10 cellular contexts compared by ENCODE assay signal in the genomic region with DNA sequence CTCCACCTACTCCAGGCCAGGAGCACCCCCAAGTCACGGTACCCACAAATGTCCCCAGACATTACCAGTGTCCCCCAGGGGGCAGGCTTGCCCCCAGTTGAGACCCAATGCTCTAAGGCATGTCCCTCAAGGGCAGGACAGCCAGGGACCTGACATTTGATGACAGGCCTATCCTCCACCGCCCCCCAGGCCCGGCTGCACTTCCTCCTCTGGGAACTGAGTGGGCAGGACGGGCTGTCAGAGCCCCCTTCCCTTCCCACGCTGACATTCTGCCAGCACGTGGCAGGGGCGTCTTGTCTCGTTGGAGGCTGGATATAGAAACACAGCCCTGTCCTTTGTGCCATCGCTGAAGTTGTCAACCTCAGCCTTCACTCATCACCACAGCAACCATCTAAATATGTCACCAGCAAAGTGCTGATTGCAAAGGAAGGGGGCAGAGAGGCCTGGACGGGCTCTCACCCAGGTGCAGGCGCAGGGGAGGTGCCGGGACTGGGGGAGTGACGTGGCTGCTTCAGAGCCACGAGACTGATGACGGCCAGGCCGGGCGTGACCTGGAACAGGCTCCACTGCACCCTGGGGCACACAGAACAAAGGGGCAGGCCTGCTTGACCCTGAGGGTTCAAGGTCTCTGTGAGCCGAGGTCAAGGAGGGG. TPM values are rescaled to one million over a fixed set of nuclear protein-coding genes. Genes with fewer than 3 reads are reported as not detected.
DNase-seq lines count a peak whose midpoint lies in the region; ATAC-seq and TF ChIP-seq lines count a peak whose summit lies in the region.
"Had no signal": no experiment of that assay in that cellular context is flagged by ENCODE, and none has a peak within 500 bp of the region (broad histone marks: within the 10 kb centered on the region; RNA-seq: fewer than 3 reads in every experiment).

No MANE protein-coding gene starts in this region.

- no peaks in the 10 kb centered on the region for H3K36me3 Mint-ChIP-seq in CD8-positive, alpha-beta T cell
- H3K36me3 Mint-ChIP-seq in type B pancreatic cell: no peaks in the 10 kb centered on the region

- H2AFZ ChIP-seq in OCI-LY7 (ENCODE audit: low read length): peak overlapping the region; percentile 56; the same call in 1 of the 2 replicates

- H3K4me3 ChIP-seq in CD8-positive, alpha-beta T cell (ENCODE audit: low read depth, low read length): no peak overlapping the region
- H3K4me3 ChIP-seq in OCI-LY7 (ENCODE audit: low read depth, low read length, poor library complexity, severe bottlenecking): no peak overlapping the region
- H3K4me3 ChIP-seq: thoracic aorta had no signal

- TF ChIP-seq CTCF in CD8-positive, alpha-beta T cell (IDR thresholded peaks at IDR 0.05): no peak
- TF ChIP-seq CTCF in OCI-LY7 (conservative IDR thresholded peaks at IDR 0.05; ENCODE audit: low read length): peak; percentile 72
- TF ChIP-seq CTCF in type B pancreatic cell (conservative IDR thresholded peaks at IDR 0.05): no peak

- no peaks in the 10 kb centered on the region for H3K4me1 ChIP-seq in CD8-positive, alpha-beta T cell (ENCODE audit: insufficient read depth, low read length)
- peaks cover 34% of the 10 kb centered on the region for H3K4me1 ChIP-seq in OCI-LY7 (ENCODE audit: insufficient read depth, low read length, poor library complexity, severe bottlenecking)

- H3K4me2 ChIP-seq in OCI-LY7 (ENCODE audit: low read length): peak overlapping the region; percentile 39; the same call in 1 of the 2 replicates

- no peak overlapping the region for H3K4me3 Mint-ChIP-seq in CD8-positive, alpha-beta T cell
- no peak overlapping the region for H3K4me3 Mint-ChIP-seq in type B pancreatic cell

- no peaks in the 10 kb centered on the region for H3K36me3 ChIP-seq in CD8-positive, alpha-beta T cell (ENCODE audit: insufficient read depth, low read length)
- H3K36me3 ChIP-seq in OCI-LY7 (ENCODE audit: insufficient read depth, low read length): peaks cover 4% of the 10 kb centered on the region; the same call in 1 of the 2 replicates
- H3K36me3 ChIP-seq: thoracic aorta had no signal

- intact Hi-C loops in CD8-positive, alpha-beta T cell (cut with DNase I, micrococcal nuclease): no loop called here
- intact Hi-C loops in OCI-LY7 (cut with micrococcal nuclease; ENCODE audit: unreplicated experiment): loop anchor here (2.0 kb wide), 1 partner anchor 85 kb away; no protein-coding TSS in a partner anchor

- H3K79me2 ChIP-seq in OCI-LY7 (ENCODE audit: insufficient read depth, low read depth, low read length): no peaks in the 10 kb centered on the region

- H3K9me3 Mint-ChIP-seq in CD8-positive, alpha-beta T cell: no peaks in the 10 kb centered on the region
- no peaks in the 10 kb centered on the region for H3K9me3 Mint-ChIP-seq in type B pancreatic cell

- H3K27me3 Mint-ChIP-seq in CD8-positive, alpha-beta T cell (ENCODE audit: low read depth): no peaks in the 10 kb centered on the region
- H3K27me3 Mint-ChIP-seq in type B pancreatic cell: no peaks in the 10 kb centered on the region

- CTCF ChIA-PET in CD8-positive, alpha-beta T cell (lab: Charles Lee): no interaction called here
- CTCF ChIA-PET in OCI-LY7 (lab: Charles Lee; ENCODE audit: unreplicated experiment): no interaction called here

- no peaks in the 10 kb centered on the region for H4K20me1 ChIP-seq in OCI-LY7 (ENCODE audit: insufficient read depth, low read length)

- H3K9me3 ChIP-seq in CD8-positive, alpha-beta T cell (ENCODE audit: low read length): no peaks in the 10 kb centered on the region
- H3K9me3 ChIP-seq in OCI-LY7 (ENCODE audit: low read length): peaks cover 19% of the 10 kb centered on the region
- H3K9me3 ChIP-seq: thoracic aorta had no signal

- peak; percentile 31 for ATAC-seq in CD8-positive, alpha-beta T cell
- peak; percentile 79 for ATAC-seq in GM21529 (IDR thresholded peaks at IDR 0.05; ENCODE audit: unreplicated experiment)

- no peak overlapping the region for H3K27ac ChIP-seq in CD8-positive, alpha-beta T cell (ENCODE audit: low read depth, low read length)
- H3K27ac ChIP-seq in OCI-LY7 (ENCODE audit: low read depth, low read length, poor library complexity, severe bottlenecking): peak overlapping the region; percentile 31
- H3K27ac ChIP-seq: thoracic aorta had no signal

- no peaks in the 10 kb centered on the region for H3K4me1 Mint-ChIP-seq in CD8-positive, alpha-beta T cell (ENCODE audit: low read depth)
- no peaks in the 10 kb centered on the region for H3K4me1 Mint-ChIP-seq in type B pancreatic cell (ENCODE audit: unreplicated experiment)

- no TSS peak for BruUV-seq in OCI-LY7 (replicated peaks; lab: Mats Ljungman, UMichigan)

- no peaks in the 10 kb centered on the region for H3K9me2 ChIP-seq in OCI-LY7 (ENCODE audit: insufficient read depth, low read length)

- H3K27me3 ChIP-seq in CD8-positive, alpha-beta T cell (ENCODE audit: insufficient read depth, low read length): no peaks in the 10 kb centered on the region

- no peak overlapping the region for H3K27ac Mint-ChIP-seq in CD8-positive, alpha-beta T cell
- H3K27ac Mint-ChIP-seq in type B pancreatic cell: no peak overlapping the region

- POLR2A ChIA-PET in CD8-positive, alpha-beta T cell (lab: Charles Lee): no interaction called here
- POLR2A ChIA-PET in OCI-LY7 (lab: Charles Lee): no interaction called here

- DNase-seq in CD8-positive, alpha-beta T cell: peak in 2 of 7 experiments; percentile 11 to 34
- DNase-seq in OCI-LY7 (ENCODE audit: low spot score) (peak; percentile 75), hypothalamus (lab: John Stamatoyannopoulos, UW) (peak in 34 of 51 donors; percentile 16 to 79 (median 50)), type B pancreatic cell (ENCODE audit: extremely low spot score, unreplicated experiment) (no peak)
- no peak for DNase-seq in stimulated activated CD4-positive, alpha-beta T cell treated with anti-CD3 and anti-CD28 coated beads, Interleukin-2, amount 100 ng/mL, for 24 hours
- no peak for DNase-seq in stimulated activated CD4-positive, alpha-beta T cell treated with anti-CD3 and anti-CD28 coated beads, Interleukin-2, amount 100 ng/mL, for 48 hours
- DNase-seq in stimulated activated naive CD4-positive, alpha-beta T cell (lab: John Stamatoyannopoulos, UW): no peak
- DNase-seq: DMS79 had no signal

RNA-seq across cellular contexts. Expression of a gene that starts 38.4 kb away (rescaled TPM):
- total RNA-seq in CD8-positive, alpha-beta T cell: 1 to 10 TPM; 2.6 to 2.9 TPM
- 14.2 and 15.3 TPM in 2 replicates for total RNA-seq in OCI-LY7 (2014; rRNA removed; shearing (Covaris generic))
- 13.9 and 15.6 TPM in 2 replicates for total RNA-seq in OCI-LY7 (2022)
- 3.8 and 12.2 TPM in 2 replicates for total RNA-seq in type B pancreatic cell (ENCODE audit: low replicate concordance)

RNA-seq across cellular contexts. Expression of a gene that starts 57.1 kb away (rescaled TPM):
- under 1 TPM; 0.19 to 0.42 TPM for total RNA-seq in CD8-positive, alpha-beta T cell
- total RNA-seq in OCI-LY7 (2014; rRNA removed; shearing (Covaris generic)): 0.10 TPM in 1 of 2 replicates, not detected in the other
- 0.52 TPM in 1 of 2 replicates, not detected in the other for total RNA-seq in OCI-LY7 (2022)
- 5.9 and 10.4 TPM in 2 replicates for total RNA-seq in type B pancreatic cell (ENCODE audit: low replicate concordance)

Comparison
In these comparisons a context has a peak if more than half of its experiments do, and no peak if none do; other contexts are left out.
1. DNase-seq: peak in OCI-LY7 (single experiment) and hypothalamus (34 of 51); none in stimulated activated CD4-positive, alpha-beta T cell treated with anti-CD3 and anti-CD28 coated beads, Interleukin-2, amount 100 ng/mL, for 24 hours (0 of 2), stimulated activated CD4-positive, alpha-beta T cell treated with anti-CD3 and anti-CD28 coated beads, Interleukin-2, amount 100 ng/mL, for 48 hours (0 of 2), stimulated activated naive CD4-positive, alpha-beta T cell (0 of 6) and type B pancreatic cell (single experiment).